8 cellular contexts compared by ENCODE assay signal in the genomic region with DNA sequence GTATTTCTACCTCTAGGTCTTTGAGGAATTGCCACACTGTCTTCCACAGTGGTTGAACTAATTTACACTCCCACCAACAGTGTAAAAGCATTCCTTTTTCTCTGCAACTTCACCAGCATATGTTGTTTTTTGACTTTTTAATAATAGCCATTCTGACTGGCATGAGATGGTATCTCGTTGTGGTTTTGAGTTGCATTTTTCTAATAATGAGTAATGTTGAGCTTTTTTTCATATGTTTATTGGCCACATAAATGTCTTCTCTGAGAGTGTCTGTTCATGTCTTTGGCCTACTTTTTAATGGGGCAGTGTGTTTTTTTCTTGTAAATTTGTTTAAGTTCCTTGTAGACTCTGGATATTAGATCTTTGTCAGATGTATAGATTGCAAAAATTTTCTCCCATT.
DNase-seq lines count a peak whose midpoint lies in the region; ATAC-seq, FAIRE-seq and TF ChIP-seq lines count a peak whose summit lies in the region.
"Not testable (repeated sequence)": the region's sequence is repeated elsewhere in the genome, so short reads cannot be mapped to it uniquely, and the experiment has no call there.

No MANE protein-coding gene starts in this region.

- TF ChIP-seq CTCF in HFFc6 (IDR thresholded peaks at IDR 0.05); bronchial epithelial cell (IDR thresholded peaks at IDR 0.05; ENCODE audit: insufficient read depth, low read length, severe bottlenecking); fibroblast of lung (conservative IDR thresholded peaks at IDR 0.05 in 1 of 2, IDR thresholded peaks at IDR 0.05 in 1 of 2; ENCODE audit: low read depth in 1 of 2, low read length in 2 of 2): not testable (repeated sequence)

- not testable (repeated sequence) for H3K4me3 Mint-ChIP-seq in HFFc6

- H3K27ac ChIP-seq in fibroblast of lung (ENCODE audit: insufficient read depth, low read length): not testable (repeated sequence)

- not testable (repeated sequence) for H4K20me1 ChIP-seq in fibroblast of lung (ENCODE audit: control insufficient read depth, extremely low read depth, insufficient read depth, low read length)

- not testable (repeated sequence) for H3K36me3 Mint-ChIP-seq in HFFc6 (ENCODE audit: low read depth)

- not testable (repeated sequence) for H3K36me3 ChIP-seq in bronchial epithelial cell (ENCODE audit: control insufficient read depth, insufficient read depth, low read length); fibroblast of lung (ENCODE audit: control insufficient read depth, insufficient read depth, low read length)

- not testable (repeated sequence) for H3K27ac Mint-ChIP-seq in HFFc6

- H3K4me2 ChIP-seq in fibroblast of lung (ENCODE audit: extremely low read depth, insufficient read depth, low read length): not testable (repeated sequence)

- H3K27me3 ChIP-seq in bronchial epithelial cell (ENCODE audit: control insufficient read depth, insufficient read depth, low read length); fibroblast of lung (ENCODE audit: control insufficient read depth, insufficient read depth, low read length): not testable (repeated sequence)

- not testable (repeated sequence) for H3K9ac ChIP-seq in fibroblast of lung (ENCODE audit: insufficient read depth, low read length)

- not testable (repeated sequence) for H3K9me3 Mint-ChIP-seq in HFFc6

- peak; percentile 73 for ATAC-seq in SK-N-SH treated with all-trans-retinoic acid at 6 μM for 48 hours

- DNase-seq in A172 (ENCODE audit: low spot score) (peak; percentile 49), EL (peak; percentile 55), HFFc6 (peak; percentile 81), NCI-H226 (peak; percentile 52), bronchial epithelial cell (ENCODE audit: low read depth) (peak; percentile 41), fibroblast of lung (ENCODE audit: low read depth in 2 of 2) (peak; percentile 37 to 62), glomerular visceral epithelial cell (ENCODE audit: extremely low spot score) (peak; percentile 46)

- H3K79me2 ChIP-seq in fibroblast of lung (ENCODE audit: control insufficient read depth, insufficient read depth, low read length): not testable (repeated sequence)

- not testable (repeated sequence) for H3K4me3 ChIP-seq in bronchial epithelial cell (ENCODE audit: low read depth, low read length); fibroblast of lung (replicated peaks in 1 of 4; ENCODE audit: control extremely low read depth in 1 of 4, insufficient read depth in 1 of 4, low read depth in 3 of 4, low read length in 4 of 4)

- H2AFZ ChIP-seq in fibroblast of lung (ENCODE audit: low read length): not testable (repeated sequence)

- H3K27me3 Mint-ChIP-seq in HFFc6 (ENCODE audit: insufficient read depth): not testable (repeated sequence)

- not testable (repeated sequence) for H3K4me1 ChIP-seq in fibroblast of lung (ENCODE audit: control insufficient read depth, extremely low read depth, insufficient read depth, low read length)

- peaks cover 30% of the 10 kb centered on the region for H3K4me1 Mint-ChIP-seq in HFFc6 (ENCODE audit: low read depth)

- FAIRE-seq in bronchial epithelial cell (lab: Jason Lieb, UNC): not testable (repeated sequence)

- not testable (repeated sequence) for H3K9me3 ChIP-seq in fibroblast of lung (ENCODE audit: control insufficient read depth, insufficient read depth, low read depth, low read length)

TF ChIP-seq in SK-N-SH treated with all-trans-retinoic acid at 6 μM for 48 hours, 23 proteins besides CTCF, POLR2A, EP300 and RAD21:
- TF ChIP-seq TOX (CRISPR knock-in tag; IDR thresholded peaks at IDR 0.05; ENCODE audit: borderline replicate concordance): peak; percentile 51; the same call in 1 of the 2 replicates
- TF ChIP-seq, protein P1, sequence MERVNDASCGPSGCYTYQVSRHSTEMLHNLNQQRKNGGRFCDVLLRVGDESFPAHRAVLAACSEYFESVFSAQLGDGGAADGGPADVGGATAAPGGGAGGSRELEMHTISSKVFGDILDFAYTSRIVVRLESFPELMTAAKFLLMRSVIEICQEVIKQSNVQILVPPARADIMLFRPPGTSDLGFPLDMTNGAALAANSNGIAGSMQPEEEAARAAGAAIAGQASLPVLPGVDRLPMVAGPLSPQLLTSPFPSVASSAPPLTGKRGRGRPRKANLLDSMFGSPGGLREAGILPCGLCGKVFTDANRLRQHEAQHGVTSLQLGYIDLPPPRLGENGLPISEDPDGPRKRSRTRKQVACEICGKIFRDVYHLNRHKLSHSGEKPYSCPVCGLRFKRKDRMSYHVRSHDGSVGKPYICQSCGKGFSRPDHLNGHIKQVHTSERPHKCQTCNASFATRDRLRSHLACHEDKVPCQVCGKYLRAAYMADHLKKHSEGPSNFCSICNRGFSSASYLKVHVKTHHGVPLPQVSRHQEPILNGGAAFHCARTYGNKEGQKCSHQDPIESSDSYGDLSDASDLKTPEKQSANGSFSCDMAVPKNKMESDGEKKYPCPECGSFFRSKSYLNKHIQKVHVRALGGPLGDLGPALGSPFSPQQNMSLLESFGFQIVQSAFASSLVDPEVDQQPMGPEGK (CRISPR knock-in tag; IDR thresholded peaks at IDR 0.05; ENCODE audit: borderline replicate concordance): peak; percentile 49; the same call in 1 of the 2 replicates
- 0 out of 2 replicates have a peak, but pooled peaks have one; percentile 16 for TF ChIP-seq TCF4 (CRISPR knock-in tag; IDR thresholded peaks at IDR 0.05; ENCODE audit: borderline replicate concordance)
- TF ChIP-seq ISL1 (CRISPR knock-in tag; IDR thresholded peaks at IDR 0.05): peak; percentile 61; the same call in 1 of the 2 replicates
